23 cellular contexts compared by ENCODE assay signal in the genomic region with DNA sequence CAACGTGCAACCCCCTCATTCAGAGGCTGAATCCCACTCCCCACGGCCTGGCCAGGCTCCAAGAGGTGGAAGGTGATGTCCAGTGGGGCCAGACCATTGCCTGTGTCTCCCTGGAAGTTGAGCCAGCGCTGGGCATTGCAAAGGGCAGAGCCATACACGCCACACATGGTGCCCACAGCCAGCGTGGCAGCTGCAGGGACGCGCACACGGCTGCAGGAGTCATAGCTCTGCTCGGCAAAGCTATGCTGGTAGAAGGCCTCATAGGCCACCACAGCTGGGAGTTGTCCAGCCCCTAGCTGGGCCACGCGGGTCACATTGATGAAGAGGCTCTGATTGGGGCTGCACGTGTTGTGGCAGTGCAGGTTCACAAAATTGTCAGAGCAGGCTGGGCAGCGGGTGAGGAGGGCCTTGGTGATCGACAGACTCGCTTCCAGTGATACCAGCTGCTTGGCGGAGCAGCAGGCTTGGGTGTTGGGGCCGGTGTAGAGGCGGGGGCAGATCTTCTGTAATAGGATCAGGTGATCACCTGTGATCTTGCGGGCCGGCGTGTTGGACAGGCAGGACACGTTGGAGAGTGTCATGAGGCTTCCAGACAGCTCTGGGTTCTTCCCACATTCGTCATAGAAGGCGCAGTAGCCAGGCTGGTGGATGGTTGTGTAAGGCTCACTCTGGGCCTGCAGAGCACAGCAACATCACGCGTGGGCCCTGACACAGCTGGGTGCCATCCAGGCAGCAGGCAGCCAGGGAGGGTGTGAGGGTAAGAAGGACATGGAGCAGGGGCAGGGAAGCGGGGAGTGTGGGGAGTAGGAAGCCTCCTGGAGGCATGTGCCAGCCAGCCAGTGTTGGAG. TPM values are rescaled to one million over a fixed set of nuclear protein-coding genes. Genes with fewer than 3 reads are reported as not detected.
"Had no signal": no experiment of that assay in that cellular context is flagged by ENCODE, and none has a peak within 500 bp of the region (broad histone marks: within the 10 kb centered on the region; RNA-seq: fewer than 3 reads in every experiment).

No MANE protein-coding gene starts in this region.

- H3K27ac Mint-ChIP-seq: activated CD4-positive, alpha-beta memory T cell treated with anti-CD3 and anti-CD28 coated beads, Interleukin-2, amount 10 ng/mL, durations not matched to agents 7 days and 5 days; activated naive CD8-positive, alpha-beta T cell treated with anti-CD3 and anti-CD28 coated beads for 36 hours; activated T-cell treated with anti-CD3 and anti-CD28 coated beads, Interleukin-2, amount 50 U/mL, for 24 hours; WTC11 had no signal

- H3K4me1 ChIP-seq: body of pancreas had no signal

- H3K36me3 Mint-ChIP-seq: activated naive CD8-positive, alpha-beta T cell treated with anti-CD3 and anti-CD28 coated beads for 36 hours; WTC11 had no signal

- FAIRE-seq: TTC549 had no signal

- H3K9me3 Mint-ChIP-seq: activated CD4-positive, alpha-beta memory T cell treated with anti-CD3 and anti-CD28 coated beads, Interleukin-2, amount 10 ng/mL, durations not matched to agents 7 days and 5 days; activated naive CD8-positive, alpha-beta T cell treated with anti-CD3 and anti-CD28 coated beads for 36 hours; activated T-cell treated with anti-CD3 and anti-CD28 coated beads, Interleukin-2, amount 50 U/mL, for 24 hours; WTC11 had no signal

- H3K27me3 ChIP-seq: body of pancreas, foreskin keratinocyte, neutrophil, stomach had no signal

- H3K4me1 Mint-ChIP-seq: activated CD4-positive, alpha-beta memory T cell treated with anti-CD3 and anti-CD28 coated beads, Interleukin-2, amount 10 ng/mL, durations not matched to agents 7 days and 5 days; activated naive CD8-positive, alpha-beta T cell treated with anti-CD3 and anti-CD28 coated beads for 36 hours; WTC11 had no signal

- H3K4me3 Mint-ChIP-seq: activated CD4-positive, alpha-beta memory T cell treated with anti-CD3 and anti-CD28 coated beads, Interleukin-2, amount 10 ng/mL, durations not matched to agents 7 days and 5 days; activated naive CD8-positive, alpha-beta T cell treated with anti-CD3 and anti-CD28 coated beads for 36 hours; activated T-cell treated with anti-CD3 and anti-CD28 coated beads, Interleukin-2, amount 50 U/mL, for 24 hours; WTC11 had no signal

- H3K9me3 ChIP-seq: body of pancreas, neutrophil, stomach, thoracic aorta had no signal

- H3K36me3 ChIP-seq: neutrophil, stomach, thoracic aorta had no signal

- DNase-seq: activated CD4-positive, alpha-beta memory T cell treated with anti-CD3 and anti-CD28 coated beads, Interleukin-2, amount 10 ng/mL, durations not matched to agents 7 days and 5 days; activated CD4-positive, alpha-beta T cell treated with anti-CD3 and anti-CD28 coated beads for 4 hours; activated gamma-delta T cell treated with Interleukin-2 at 50 U/mL for 16 hours; activated naive CD8-positive, alpha-beta T cell treated with anti-CD3 and anti-CD28 coated beads for 36 hours; activated T-cell treated with anti-CD3 and anti-CD28 coated beads, Interleukin-2, amount 50 U/mL, for 24 hours; amygdala; body of pancreas; caudate nucleus; effector CD8-positive, alpha-beta T cell; foreskin keratinocyte; midbrain; stomach; SW 1271 had no signal

- H3K4me3 ChIP-seq: body of pancreas, coronary artery, lung, skin epidermis, stomach, thoracic aorta had no signal

- ATAC-seq: body of pancreas, foreskin keratinocyte, WTC11 had no signal

- H3K27ac ChIP-seq: body of pancreas, coronary artery, foreskin keratinocyte, neutrophil, skin epidermis, stomach, thoracic aorta had no signal

- H3K27me3 Mint-ChIP-seq: activated CD4-positive, alpha-beta memory T cell treated with anti-CD3 and anti-CD28 coated beads, Interleukin-2, amount 10 ng/mL, durations not matched to agents 7 days and 5 days; activated naive CD8-positive, alpha-beta T cell treated with anti-CD3 and anti-CD28 coated beads for 36 hours; activated T-cell treated with anti-CD3 and anti-CD28 coated beads, Interleukin-2, amount 50 U/mL, for 24 hours had no signal

RNA-seq across cellular contexts. Expression of a gene that starts 1.2 kb away (rescaled TPM):
- total RNA-seq: activated CD4-positive, alpha-beta memory T cell treated with anti-CD3 and anti-CD28 coated beads, Interleukin-2, amount 10 ng/mL, durations not matched to agents 7 days and 5 days; activated naive CD8-positive, alpha-beta T cell treated with anti-CD3 and anti-CD28 coated beads for 36 hours; foreskin keratinocyte; myocyte; T-helper 2 cell treated with Interferon-gamma antibody and Interleukin-4, amounts not matched to agents 100 ng/mL and 5 ng/mL, for 36 hours; urinary bladder had no signal
- polyA plus RNA-seq: foreskin keratinocyte had no signal
